ENCODE assay signal across 12 cellular contexts in the genomic region with DNA sequence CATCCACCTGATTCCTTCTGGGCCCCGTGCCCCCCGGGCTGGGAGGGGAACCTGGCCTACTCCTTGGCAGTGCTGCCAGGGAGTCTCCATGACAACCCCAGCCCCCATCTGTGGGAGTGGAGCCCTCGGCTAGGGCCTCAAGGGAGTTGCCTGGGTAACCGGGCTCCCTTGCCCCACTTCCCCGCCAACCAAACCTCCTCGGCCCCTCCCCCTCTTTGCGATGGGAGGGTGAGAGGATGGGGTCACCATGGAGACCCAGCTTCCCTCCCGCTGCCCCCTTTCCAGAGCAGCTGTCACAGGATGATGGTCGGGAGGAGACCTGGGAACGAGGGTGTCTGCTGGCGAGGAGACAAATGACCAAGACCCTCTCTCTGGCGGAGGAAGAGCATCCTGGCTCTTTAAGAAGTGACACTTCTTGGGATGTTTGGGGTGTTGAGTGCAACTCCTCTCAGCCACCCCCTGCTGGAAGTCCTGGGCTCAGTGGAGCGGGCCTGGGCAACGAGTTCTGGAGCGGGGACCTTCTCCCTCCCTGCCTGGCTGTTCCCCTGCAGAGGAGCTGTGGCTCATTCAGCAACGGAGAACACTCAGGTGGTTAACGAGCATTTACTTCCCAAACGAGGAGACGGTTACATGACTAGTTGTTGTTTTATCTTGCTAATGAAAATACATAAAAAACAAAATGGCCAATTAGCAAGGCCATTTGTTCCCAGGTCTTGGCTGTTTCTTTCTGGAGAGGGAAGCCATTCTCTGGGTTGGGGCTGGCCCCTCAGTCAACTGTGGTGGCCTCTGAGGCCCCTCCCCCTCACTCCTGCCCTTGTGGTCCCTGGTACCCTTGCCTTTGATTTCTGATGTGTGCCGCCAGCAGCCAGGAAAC.
DNase-seq lines count a peak whose midpoint lies in the region; ATAC-seq and TF ChIP-seq lines count a peak whose summit lies in the region.
"Had no signal": no experiment of that assay in that cellular context is flagged by ENCODE, and none has a peak within 500 bp of the region (broad histone marks: within the 10 kb centered on the region; RNA-seq: fewer than 3 reads in every experiment).

No MANE protein-coding gene starts in this region.

- ATAC-seq in stimulated activated naive CD8-positive, alpha-beta T cell treated with anti-CD3 and anti-CD28 coated beads, Interleukin-15, Interleukin-2, amounts not matched to agents 100 U/mL and 50 U/mL, for 24 hours = peak; percentile 14
- no peak for ATAC-seq in stimulated activated naive CD8-positive, alpha-beta T cell treated with anti-CD3 and anti-CD28 coated beads, Interleukin-15, amount 100 ng/mL, for 72 hours
- ATAC-seq in HG03280 (IDR thresholded peaks at IDR 0.05; ENCODE audit: unreplicated experiment) = no peak
- ATAC-seq in GM21717 (IDR thresholded peaks at IDR 0.05; ENCODE audit: unreplicated experiment) = no peak
- ATAC-seq: esophagus mucosa had no signal

- H3K27me3 Mint-ChIP-seq in stimulated activated naive CD8-positive, alpha-beta T cell treated with anti-CD3 and anti-CD28 coated beads, Interleukin-15, amount 100 ng/mL, for 72 hours = peaks cover 20% of the 10 kb centered on the region
- H3K27me3 Mint-ChIP-seq in type B pancreatic cell = peaks cover 20% of the 10 kb centered on the region

- H3K36me3 ChIP-seq in iPS-20b (ENCODE audit: insufficient read depth, low read depth, low read length) = no peaks in the 10 kb centered on the region
- H3K36me3 ChIP-seq: vagina had no signal

- H3K9me3 Mint-ChIP-seq in stimulated activated naive CD8-positive, alpha-beta T cell treated with anti-CD3 and anti-CD28 coated beads, Interleukin-15, amount 100 ng/mL, for 72 hours = peaks cover 5 to 13% of the 10 kb centered on the region in 2 donors
- H3K9me3 Mint-ChIP-seq in type B pancreatic cell = peaks cover 9% of the 10 kb centered on the region

- H3K4me3 ChIP-seq in iPS-20b (ENCODE audit: low read length) = peak overlapping the region; percentile 57; the same call in 1 of the 2 replicates
- H3K4me3 ChIP-seq: vagina had no signal

- peak overlapping the region; percentile 57; the same call in 1 of the 2 replicates for H3K9ac ChIP-seq in iPS-20b (ENCODE audit: low read depth, low read length)

- H3K4me1 Mint-ChIP-seq in stimulated activated naive CD8-positive, alpha-beta T cell treated with anti-CD3 and anti-CD28 coated beads, Interleukin-15, amount 100 ng/mL, for 72 hours = peaks cover 35% of the 10 kb centered on the region
- H3K4me1 Mint-ChIP-seq in type B pancreatic cell (ENCODE audit: unreplicated experiment) = peaks cover 40% of the 10 kb centered on the region

- TF ChIP-seq CTCF in type B pancreatic cell (conservative IDR thresholded peaks at IDR 0.05) = no peak

- no peak overlapping the region for H3K27ac ChIP-seq in iPS-20b (ENCODE audit: low read length)
- H3K27ac ChIP-seq: vagina had no signal

- H3K27me3 ChIP-seq in iPS-20b (ENCODE audit: insufficient read depth, low read length) = no peaks in the 10 kb centered on the region; the same call in 1 of the 2 replicates
- H3K27me3 ChIP-seq: vagina had no signal

- H3K4me3 Mint-ChIP-seq in stimulated activated naive CD8-positive, alpha-beta T cell treated with anti-CD3 and anti-CD28 coated beads, Interleukin-15, amount 100 ng/mL, for 72 hours = no peak overlapping the region
- no peak overlapping the region for H3K4me3 Mint-ChIP-seq in type B pancreatic cell

- no peak for DNase-seq in stimulated activated naive CD8-positive, alpha-beta T cell treated with anti-CD3 and anti-CD28 coated beads, Interleukin-15, Interleukin-2, amounts not matched to agents 100 U/mL and 50 U/mL, for 24 hours
- DNase-seq in stimulated activated naive CD8-positive, alpha-beta T cell treated with anti-CD3 and anti-CD28 coated beads, Interleukin-15, amount 100 ng/mL, for 72 hours = no peak
- DNase-seq in SK-N-DZ (ENCODE audit: low spot score) (peak; percentile 76), type B pancreatic cell (ENCODE audit: extremely low spot score, unreplicated experiment) (no peak), epidermal melanocyte (ENCODE audit: insufficient read length, low spot score) (no peak)
- DNase-seq: ACHN, Kasumi-1 had no signal

- no peaks in the 10 kb centered on the region for H3K36me3 Mint-ChIP-seq in type B pancreatic cell

- H3K27ac Mint-ChIP-seq in stimulated activated naive CD8-positive, alpha-beta T cell treated with anti-CD3 and anti-CD28 coated beads, Interleukin-15, amount 100 ng/mL, for 72 hours = no peak overlapping the region
- peak overlapping the region; percentile 26 for H3K27ac Mint-ChIP-seq in type B pancreatic cell

- no peaks in the 10 kb centered on the region for H3K9me3 ChIP-seq in iPS-20b (ENCODE audit: insufficient read depth, low read depth, low read length)
- H3K9me3 ChIP-seq: vagina had no signal

- peaks cover 23% of the 10 kb centered on the region; the same call in 1 of the 2 replicates for H3K4me1 ChIP-seq in iPS-20b (ENCODE audit: insufficient read depth, low read length)
